8 cellular contexts compared by ENCODE assay signal in the genomic region with DNA sequence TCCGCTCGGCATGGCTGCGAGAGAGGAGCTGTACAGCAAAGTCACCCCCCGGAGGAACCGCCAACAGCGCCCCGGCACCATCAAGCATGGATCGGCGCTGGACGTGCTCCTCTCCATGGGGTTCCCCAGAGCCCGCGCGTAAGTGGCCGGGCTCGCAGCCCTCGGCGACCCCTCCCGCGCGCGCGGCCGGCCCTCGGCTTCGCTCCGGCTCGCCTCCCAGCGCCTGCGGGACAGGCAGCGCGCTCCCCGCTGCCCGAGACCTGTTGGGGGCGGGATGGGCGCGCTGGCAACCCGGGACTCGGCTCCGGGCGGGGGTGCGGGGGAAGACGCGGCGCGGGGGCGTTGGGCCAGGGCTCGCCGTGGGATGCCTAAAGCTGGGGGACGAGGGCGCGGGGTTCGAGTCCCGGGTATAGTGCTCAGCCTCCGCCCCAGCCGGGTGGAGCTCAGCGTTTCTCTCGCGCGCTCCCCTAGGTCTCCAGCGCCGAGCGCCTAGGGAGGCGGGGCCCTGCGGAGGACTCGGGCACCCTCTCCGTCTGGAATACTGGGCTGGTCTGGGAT. TPM values are rescaled to one million over a fixed set of nuclear protein-coding genes. Genes with fewer than 3 reads are reported as not detected.
DNase-seq lines count a peak whose midpoint lies in the region; ATAC-seq and TF ChIP-seq lines count a peak whose summit lies in the region.

No MANE protein-coding gene starts in this region.

- WGBS in liver = under 1% methylated on average over 66 of the region's 66 CpGs

- no peak for TF ChIP-seq CTCF in liver (IDR thresholded peaks at IDR 0.05; ENCODE audit: low read depth, low read length, missing input control)

- DNase-seq in G401 (ENCODE audit: low spot score) = peak; percentile 57
- DNase-seq in activated CD4-positive, alpha-beta T cell treated with anti-CD3 and anti-CD28 coated beads for 24 hours (ENCODE audit: low read depth in 2 of 2) = peak; percentile 30 to 44
- DNase-seq in cerebellum (ENCODE audit: low spot score) = peak; percentile 58
- DNase-seq in stimulated activated CD4-positive, alpha-beta T cell treated with anti-CD3 and anti-CD28 coated beads, Interleukin-4, amount 100 ng/mL, for 4 hours = peak; percentile 37 to 52
- DNase-seq in DMS153 (lab: John Stamatoyannopoulos, UW) = no peak

- no peaks in the 10 kb centered on the region for H3K9me3 ChIP-seq in KOPT-K1 (ENCODE audit: insufficient read depth, low read length, poor library complexity, severe bottlenecking)
- H3K9me3 ChIP-seq in liver (ENCODE audit: control insufficient read depth in 4 of 4, low read length in 3 of 4) = no peaks in the 10 kb centered on the region

- peak overlapping the region in 1 of 2 donors; percentile 43 for H3K9ac ChIP-seq in liver (ENCODE audit: low read depth in 1 of 2, low read length in 2 of 2)

- peak overlapping the region; percentile 96 for H3K27ac ChIP-seq in KOPT-K1 (ENCODE audit: low read depth, low read length, poor library complexity, severe bottlenecking)
- H3K27ac ChIP-seq in liver (ENCODE audit: low read depth in 1 of 2, low read length in 2 of 2) = peak overlapping the region; percentile 88

- peak; percentile 44 for ATAC-seq in GM21825 (IDR thresholded peaks at IDR 0.05; ENCODE audit: unreplicated experiment)

- no peak for TF ChIP-seq RAD21 in liver (IDR thresholded peaks at IDR 0.05)

- no peaks in the 10 kb centered on the region for H3K27me3 ChIP-seq in liver (ENCODE audit: control insufficient read depth in 4 of 4, insufficient read depth in 4 of 4, low read length in 3 of 4)

- in situ Hi-C loops in G401 (cut with HindIII; ENCODE audit: low sequenced_read_pairs) = no loop called here

- H3K4me1 ChIP-seq in liver (ENCODE audit: control insufficient read depth in 4 of 4, insufficient read depth in 4 of 4, low read length in 3 of 4) = peaks cover 0 to 9% (median 6%) of the 10 kb centered on the region in 4 donors

- peak overlapping the region; percentile 61 to 84 (median 64) for H3K4me3 ChIP-seq in liver (ENCODE audit: low read depth in 1 of 3, low read length in 3 of 3)

- peaks cover 24% of the 10 kb centered on the region for H3K36me3 ChIP-seq in KOPT-K1 (ENCODE audit: insufficient read depth, low read length)
- no peaks in the 10 kb centered on the region for H3K36me3 ChIP-seq in liver (ENCODE audit: control insufficient read depth in 4 of 4, insufficient read depth in 3 of 4, low read depth in 1 of 4, low read length in 3 of 4)

TF ChIP-seq in liver, 16 proteins besides CTCF, POLR2A, EP300 and RAD21:
- TF ChIP-seq, protein P1, sequence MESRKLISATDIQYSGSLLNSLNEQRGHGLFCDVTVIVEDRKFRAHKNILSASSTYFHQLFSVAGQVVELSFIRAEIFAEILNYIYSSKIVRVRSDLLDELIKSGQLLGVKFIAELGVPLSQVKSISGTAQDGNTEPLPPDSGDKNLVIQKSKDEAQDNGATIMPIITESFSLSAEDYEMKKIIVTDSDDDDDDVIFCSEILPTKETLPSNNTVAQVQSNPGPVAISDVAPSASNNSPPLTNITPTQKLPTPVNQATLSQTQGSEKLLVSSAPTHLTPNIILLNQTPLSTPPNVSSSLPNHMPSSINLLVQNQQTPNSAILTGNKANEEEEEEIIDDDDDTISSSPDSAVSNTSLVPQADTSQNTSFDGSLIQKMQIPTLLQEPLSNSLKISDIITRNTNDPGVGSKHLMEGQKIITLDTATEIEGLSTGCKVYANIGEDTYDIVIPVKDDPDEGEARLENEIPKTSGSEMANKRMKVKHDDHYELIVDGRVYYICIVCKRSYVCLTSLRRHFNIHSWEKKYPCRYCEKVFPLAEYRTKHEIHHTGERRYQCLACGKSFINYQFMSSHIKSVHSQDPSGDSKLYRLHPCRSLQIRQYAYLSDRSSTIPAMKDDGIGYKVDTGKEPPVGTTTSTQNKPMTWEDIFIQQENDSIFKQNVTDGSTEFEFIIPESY (IDR thresholded peaks at IDR 0.05) = no peak
- TF ChIP-seq HNF4A (conservative IDR thresholded peaks at IDR 0.05) (no peak), NR2F2 (IDR thresholded peaks at IDR 0.05) (no peak), YY1 (IDR thresholded peaks at IDR 0.05) (no peak), FOXA2 (IDR thresholded peaks at IDR 0.05) (no peak), EGR1 (IDR thresholded peaks at IDR 0.05; ENCODE audit: low read depth in 2 of 2) (no peak), TAF1 (conservative IDR thresholded peaks at IDR 0.05) (no peak), JUND (IDR thresholded peaks at IDR 0.05) (no peak), HNF4G (IDR thresholded peaks at IDR 0.05) (no peak)
- TF ChIP-seq, protein P2, sequence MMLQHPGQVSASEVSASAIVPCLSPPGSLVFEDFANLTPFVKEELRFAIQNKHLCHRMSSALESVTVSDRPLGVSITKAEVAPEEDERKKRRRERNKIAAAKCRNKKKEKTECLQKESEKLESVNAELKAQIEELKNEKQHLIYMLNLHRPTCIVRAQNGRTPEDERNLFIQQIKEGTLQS (IDR thresholded peaks at IDR 0.05) = no peak
- TF ChIP-seq, protein P3, sequence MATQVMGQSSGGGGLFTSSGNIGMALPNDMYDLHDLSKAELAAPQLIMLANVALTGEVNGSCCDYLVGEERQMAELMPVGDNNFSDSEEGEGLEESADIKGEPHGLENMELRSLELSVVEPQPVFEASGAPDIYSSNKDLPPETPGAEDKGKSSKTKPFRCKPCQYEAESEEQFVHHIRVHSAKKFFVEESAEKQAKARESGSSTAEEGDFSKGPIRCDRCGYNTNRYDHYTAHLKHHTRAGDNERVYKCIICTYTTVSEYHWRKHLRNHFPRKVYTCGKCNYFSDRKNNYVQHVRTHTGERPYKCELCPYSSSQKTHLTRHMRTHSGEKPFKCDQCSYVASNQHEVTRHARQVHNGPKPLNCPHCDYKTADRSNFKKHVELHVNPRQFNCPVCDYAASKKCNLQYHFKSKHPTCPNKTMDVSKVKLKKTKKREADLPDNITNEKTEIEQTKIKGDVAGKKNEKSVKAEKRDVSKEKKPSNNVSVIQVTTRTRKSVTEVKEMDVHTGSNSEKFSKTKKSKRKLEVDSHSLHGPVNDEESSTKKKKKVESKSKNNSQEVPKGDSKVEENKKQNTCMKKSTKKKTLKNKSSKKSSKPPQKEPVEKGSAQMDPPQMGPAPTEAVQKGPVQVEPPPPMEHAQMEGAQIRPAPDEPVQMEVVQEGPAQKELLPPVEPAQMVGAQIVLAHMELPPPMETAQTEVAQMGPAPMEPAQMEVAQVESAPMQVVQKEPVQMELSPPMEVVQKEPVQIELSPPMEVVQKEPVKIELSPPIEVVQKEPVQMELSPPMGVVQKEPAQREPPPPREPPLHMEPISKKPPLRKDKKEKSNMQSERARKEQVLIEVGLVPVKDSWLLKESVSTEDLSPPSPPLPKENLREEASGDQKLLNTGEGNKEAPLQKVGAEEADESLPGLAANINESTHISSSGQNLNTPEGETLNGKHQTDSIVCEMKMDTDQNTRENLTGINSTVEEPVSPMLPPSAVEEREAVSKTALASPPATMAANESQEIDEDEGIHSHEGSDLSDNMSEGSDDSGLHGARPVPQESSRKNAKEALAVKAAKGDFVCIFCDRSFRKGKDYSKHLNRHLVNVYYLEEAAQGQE (IDR thresholded peaks at IDR 0.05) = no peak

RNA-seq across cellular contexts. Expression of a gene that starts 0.6 kb away (rescaled TPM):
- total RNA-seq in G401 (2014; rRNA removed; shearing (Covaris generic)) = 0.31 and 0.78 TPM in 2 replicates
- total RNA-seq in cerebellum (57.3 TPM), liver (1 to 10 TPM; 4.3 to 5.5 TPM)
- polyA plus RNA-seq in liver = under 1 TPM; 0.48 to 0.76 TPM
